ENCODE assay signal across 12 cellular contexts in genomic region chr3:49998326-49998725, GRCh38. TPM values are rescaled to one million over a fixed set of nuclear protein-coding genes. Genes with fewer than 3 reads are reported as not detected.
DNase-seq lines count a peak whose midpoint lies in the region; ATAC-seq and TF ChIP-seq lines count a peak whose summit lies in the region.
"Had no signal": no experiment of that assay in that cellular context is flagged by ENCODE, and none has a peak within 500 bp of the region (broad histone marks: within the 10 kb centered on the region; RNA-seq: fewer than 3 reads in every experiment).

No MANE protein-coding gene starts in this region.

- H3K27me3 Mint-ChIP-seq in HFFc6 (ENCODE audit: insufficient read depth) = no peaks in the 10 kb centered on the region
- H3K27me3 Mint-ChIP-seq: CD4-positive, alpha-beta T cell; naive B cell had no signal

- H3K4me1 Mint-ChIP-seq in HFFc6 (ENCODE audit: low read depth) = peaks cover 25% of the 10 kb centered on the region

- H3K36me3 Mint-ChIP-seq in HFFc6 (ENCODE audit: low read depth) = peaks cover 12% of the 10 kb centered on the region; the same call in 1 of the 2 replicates

- no peak overlapping the region for H3K4me3 Mint-ChIP-seq in HFFc6
- H3K4me3 Mint-ChIP-seq: activated T-helper 1 cell treated with anti-CD3 and anti-CD28 coated beads, Interleukin-12 subunit alpha, Interleukin-12 subunit beta, Interleukin-2, Interleukin-4 antibody, amounts not matched to agents 30 ng/mL and 10 ng/mL and 1 ng/mL, durations not matched to agents 14 hours and 24 hours and 36 hours; CD4-positive, alpha-beta T cell; naive B cell had no signal

- peak; percentile 18; the same call in 1 of the 2 replicates for TF ChIP-seq CTCF in HFFc6 (IDR thresholded peaks at IDR 0.05)

- DNase-seq in AG08396 (ENCODE audit: low spot score) = peak; percentile 22
- peak; percentile 72 for DNase-seq in HFFc6
- DNase-seq in astrocyte of the hippocampus (ENCODE audit: low read depth, low spot score) = peak; percentile 55
- peak; percentile 16 for DNase-seq in kidney glomerular epithelial cell (lab: John Stamatoyannopoulos, UW)
- no peak for DNase-seq in activated CD4-positive, alpha-beta T cell treated with anti-CD3 and anti-CD28 coated beads for 48 hours
- no peak for DNase-seq in DMS79 (lab: John Stamatoyannopoulos, UW)
- DNase-seq: CD4-positive, alpha-beta T cell; naive B cell; NCI-H2029 had no signal

- ATAC-seq in GM19023 (IDR thresholded peaks at IDR 0.05; ENCODE audit: unreplicated experiment) (no peak), GM21825 (IDR thresholded peaks at IDR 0.05; ENCODE audit: unreplicated experiment) (no peak)

- no peaks in the 10 kb centered on the region for H3K9me3 Mint-ChIP-seq in HFFc6
- H3K9me3 Mint-ChIP-seq: activated T-helper 1 cell treated with anti-CD3 and anti-CD28 coated beads, Interleukin-12 subunit alpha, Interleukin-12 subunit beta, Interleukin-2, Interleukin-4 antibody, amounts not matched to agents 30 ng/mL and 10 ng/mL and 1 ng/mL, durations not matched to agents 14 hours and 24 hours and 36 hours; CD4-positive, alpha-beta T cell; naive B cell had no signal

- H3K27ac Mint-ChIP-seq in HFFc6 = peak overlapping the region; percentile 46
- H3K27ac Mint-ChIP-seq: activated T-helper 1 cell treated with anti-CD3 and anti-CD28 coated beads, Interleukin-12 subunit alpha, Interleukin-12 subunit beta, Interleukin-2, Interleukin-4 antibody, amounts not matched to agents 30 ng/mL and 10 ng/mL and 1 ng/mL, durations not matched to agents 14 hours and 24 hours and 36 hours had no signal

RNA-seq across cellular contexts. Expression of gene RBM6, which starts 58.4 kb away (rescaled TPM):
- total RNA-seq in HFFc6 (2021; fragmentation: NEBNext Ultra II Directional; extraction: Animal tissue kit (Norgen Biotek cat#: 25700)) = 10 to 100 TPM; 32.5 to 41.6 (median 34.5) TPM

Comparison
In these comparisons a context has a peak if more than half of its experiments do, and no peak if none do; other contexts are left out.
1. DNase-seq: peak in AG08396 (single experiment), HFFc6 (single experiment), astrocyte of the hippocampus (single experiment) and kidney glomerular epithelial cell (single experiment); none in activated CD4-positive, alpha-beta T cell treated with anti-CD3 and anti-CD28 coated beads for 48 hours (single experiment) and DMS79 (single experiment).